ENCODE assay signal across 17 cellular contexts in the genomic region with DNA sequence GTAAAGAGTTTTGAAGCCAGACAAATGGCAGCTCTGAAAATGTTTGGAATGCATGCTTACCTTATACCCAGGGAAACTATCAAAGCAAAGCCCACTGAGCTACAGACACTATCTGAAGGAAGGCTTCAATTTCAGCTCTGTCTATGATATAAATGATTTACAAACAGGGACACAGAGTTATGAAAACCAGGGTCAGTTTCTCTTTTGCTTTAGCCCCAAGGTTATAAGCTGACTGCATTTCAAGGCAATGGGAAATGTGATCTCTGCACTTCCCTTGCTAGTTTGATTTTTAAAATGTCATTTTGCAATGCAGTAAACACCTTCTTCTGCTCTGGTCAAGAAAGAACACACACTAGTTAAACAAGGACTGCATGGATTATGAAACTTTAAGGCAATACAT.
DNase-seq lines count a peak whose midpoint lies in the region; ATAC-seq, FAIRE-seq and TF ChIP-seq lines count a peak whose summit lies in the region.
"Had no signal": no experiment of that assay in that cellular context is flagged by ENCODE, and none has a peak within 500 bp of the region (broad histone marks: within the 10 kb centered on the region; RNA-seq: fewer than 3 reads in every experiment).

No MANE protein-coding gene starts in this region.

- H3K4me3 ChIP-seq in adrenal gland, result no peak overlapping the region
- H3K4me3 ChIP-seq in smooth muscle cell, result no peak overlapping the region
- H3K4me3 ChIP-seq: pancreas, suprapubic skin had no signal

- H2AFZ ChIP-seq in smooth muscle cell (ENCODE audit: low read depth), result peak overlapping the region; percentile 36

- no peak overlapping the region for H3K9ac ChIP-seq in smooth muscle cell (ENCODE audit: low read depth)

- no peaks in the 10 kb centered on the region for H3K27me3 Mint-ChIP-seq in activated T-cell treated with anti-CD3 and anti-CD28 coated beads, Interleukin-2, amount 50 U/mL, for 72 hours (ENCODE audit: low read depth)
- H3K27me3 Mint-ChIP-seq: IgD-negative memory B cell had no signal

- H3K4me2 ChIP-seq in smooth muscle cell, result no peak overlapping the region

- H3K79me2 ChIP-seq in smooth muscle cell (ENCODE audit: low read depth), result no peaks in the 10 kb centered on the region

- no peaks in the 10 kb centered on the region for H3K9me3 Mint-ChIP-seq in activated T-cell treated with anti-CD3 and anti-CD28 coated beads, Interleukin-2, amount 50 U/mL, for 72 hours
- H3K9me3 Mint-ChIP-seq: activated T-cell treated with anti-CD3 and anti-CD28 coated beads, Interleukin-2, amount 50 U/mL, for 4 hours; endodermal cell; IgD-negative memory B cell had no signal

- H3K27ac Mint-ChIP-seq in activated T-cell treated with anti-CD3 and anti-CD28 coated beads, Interleukin-2, amount 50 U/mL, for 72 hours, result peak overlapping the region; percentile 61
- H3K27ac Mint-ChIP-seq: endodermal cell had no signal

- FAIRE-seq in D721Med (lab: Jason Lieb, UNC), result no peak
- FAIRE-seq: frontal cortex, pancreas had no signal

- H3K9me3 ChIP-seq in adrenal gland (replicated peaks in 1 of 3) (no peaks in the 10 kb centered on the region), smooth muscle cell (replicated peaks; ENCODE audit: low read depth) (no peaks in the 10 kb centered on the region)
- H3K9me3 ChIP-seq: pancreas, suprapubic skin had no signal

- peaks cover 6 to 36% of the 10 kb centered on the region in 2 donors for H3K36me3 Mint-ChIP-seq in activated T-cell treated with anti-CD3 and anti-CD28 coated beads, Interleukin-2, amount 50 U/mL, for 72 hours (ENCODE audit: insufficient read depth in 2 of 2)

- H3F3A ChIP-seq in smooth muscle cell (ENCODE audit: low read depth), result no peaks in the 10 kb centered on the region

- H4K20me1 ChIP-seq in smooth muscle cell (ENCODE audit: low read depth), result no peaks in the 10 kb centered on the region

- no peaks in the 10 kb centered on the region for H3K27me3 ChIP-seq in adrenal gland
- H3K27me3 ChIP-seq in smooth muscle cell (ENCODE audit: low read depth), result no peaks in the 10 kb centered on the region
- H3K27me3 ChIP-seq: pancreas, suprapubic skin had no signal

- peaks cover 18 to 23% of the 10 kb centered on the region in 2 donors for H3K4me1 ChIP-seq in adrenal gland (replicated peaks in 1 of 2)
- no peaks in the 10 kb centered on the region for H3K4me1 ChIP-seq in smooth muscle cell (ENCODE audit: low read depth)
- H3K4me1 ChIP-seq: pancreas, suprapubic skin had no signal

- intact Hi-C loops in adrenal gland (cut with DNase I), result no loop called here

- peaks cover 8% of the 10 kb centered on the region for H3K4me1 Mint-ChIP-seq in activated T-cell treated with anti-CD3 and anti-CD28 coated beads, Interleukin-2, amount 50 U/mL, for 72 hours (ENCODE audit: low read depth)
- H3K4me1 Mint-ChIP-seq: endodermal cell had no signal

- H3K36me3 ChIP-seq in adrenal gland (replicated peaks in 1 of 2) (no peaks in the 10 kb centered on the region), smooth muscle cell (ENCODE audit: low read depth) (no peaks in the 10 kb centered on the region)
- H3K36me3 ChIP-seq: pancreas, suprapubic skin, WERI-Rb-1 had no signal

- no peak for TF ChIP-seq CTCF in adrenal gland (IDR thresholded peaks at IDR 0.05)
- no peak for TF ChIP-seq CTCF in smooth muscle cell (IDR thresholded peaks at IDR 0.05; ENCODE audit: borderline replicate concordance, insufficient read depth, poor library complexity, severe bottlenecking)
- TF ChIP-seq CTCF in D721Med (IDR thresholded peaks at IDR 0.05; ENCODE audit: insufficient read depth, missing control alignments), result no peak

- no peak for DNase-seq in activated T-cell treated with anti-CD3 and anti-CD28 coated beads, Interleukin-2, amount 50 U/mL, for 72 hours
- DNase-seq in activated T-cell treated with anti-CD3 and anti-CD28 coated beads for 4 hours, result no peak
- DNase-seq in adrenal gland, result no peak
- no peak for DNase-seq in smooth muscle cell (lab: John Stamatoyannopoulos, UW; ENCODE audit: unreplicated experiment)
- DNase-seq in activated CD8-positive, alpha-beta memory T cell treated with anti-CD3 and anti-CD28 coated beads for 24 hours, result no peak
- no peak for DNase-seq in D721Med (ENCODE audit: insufficient read length, low spot score)
- DNase-seq: activated T-cell treated with anti-CD3 and anti-CD28 coated beads, Interleukin-2, amount 50 U/mL, for 4 hours; endodermal cell; mesendoderm; NCI-H1092; pancreas; WERI-Rb-1 had no signal

- no peak for TF ChIP-seq POLR2A in adrenal gland (IDR thresholded peaks at IDR 0.05)

- H3K27ac ChIP-seq in adrenal gland (peak overlapping the region in 4 of 5 donors; percentile 30 to 57 (median 38)), smooth muscle cell (ENCODE audit: low read depth) (no peak overlapping the region)
- H3K27ac ChIP-seq: pancreas, suprapubic skin, WERI-Rb-1 had no signal

- no peak overlapping the region for H3K4me3 Mint-ChIP-seq in activated T-cell treated with anti-CD3 and anti-CD28 coated beads, Interleukin-2, amount 50 U/mL, for 72 hours
- H3K4me3 Mint-ChIP-seq: activated T-cell treated with anti-CD3 and anti-CD28 coated beads, Interleukin-2, amount 50 U/mL, for 4 hours; endodermal cell; IgD-negative memory B cell had no signal

- no peak for ATAC-seq in activated T-cell treated with anti-CD3 and anti-CD28 coated beads, Interleukin-2, amount 50 U/mL, for 72 hours (replicated peaks in 1 of 2)
- ATAC-seq in HG02973 (IDR thresholded peaks at IDR 0.05; ENCODE audit: unreplicated experiment), result peak; percentile 55
- ATAC-seq in GM21528 (IDR thresholded peaks at IDR 0.05; ENCODE audit: low FRiP score, unreplicated experiment), result no peak
- ATAC-seq: activated T-cell treated with anti-CD3 and anti-CD28 coated beads, Interleukin-2, amount 50 U/mL, for 4 hours had no signal
